Comparison of ENCODE assay signal across 1 cellular context in genomic region chrX:18461431-18461830, GRCh38.
TF ChIP-seq lines count a peak whose summit lies in the region.

No MANE protein-coding gene starts in this region.

TF ChIP-seq in H1, 55 proteins besides CTCF, POLR2A, EP300 and RAD21 (continued from another document):
- no peak for TF ChIP-seq RFX5 (IDR thresholded peaks at IDR 0.05; ENCODE audit: borderline replicate concordance, low read depth, low read length)
- no peak for TF ChIP-seq JUND (IDR thresholded peaks at IDR 0.05; ENCODE audit: low read length)
- TF ChIP-seq PHF8 (conservative IDR thresholded peaks at IDR 0.05; ENCODE audit: low read depth, low read length), result no peak
- no peak for TF ChIP-seq TAF7 (optimal IDR thresholded peaks at IDR 0.05; ENCODE audit: borderline replicate concordance, low read depth, low read length)
- TF ChIP-seq CEBPB (IDR thresholded peaks at IDR 0.05; ENCODE audit: low read depth, low read length), result no peak
- no peak for TF ChIP-seq E2F6 (IDR thresholded peaks at IDR 0.05)
- no peak for TF ChIP-seq CHD7 (IDR thresholded peaks at IDR 0.05; ENCODE audit: insufficient replicate concordance, low read length)
- no peak for TF ChIP-seq CHD2 (IDR thresholded peaks at IDR 0.05; ENCODE audit: low read length)
- no peak for TF ChIP-seq CREB1 (IDR thresholded peaks at IDR 0.05)
- no peak for TF ChIP-seq BCL11A (IDR thresholded peaks at IDR 0.05; ENCODE audit: low read depth in 2 of 2, low read length in 2 of 2)
- no peak for TF ChIP-seq BRCA1 (IDR thresholded peaks at IDR 0.05; ENCODE audit: low read depth, low read length)
- TF ChIP-seq POLR2AphosphoS5 (IDR thresholded peaks at IDR 0.05; ENCODE audit: low read depth, low read length), result no peak
